ENCODE assay signal across 31 cellular contexts in genomic region chr1:90043573-90043972, GRCh38.
"Had no signal": no experiment of that assay in that cellular context is flagged by ENCODE, and none has a peak within 500 bp of the region (broad histone marks: within the 10 kb centered on the region; RNA-seq: fewer than 3 reads in every experiment).

No MANE protein-coding gene starts in this region.

- H3K27me3 ChIP-seq: neural progenitor cell, ovary, spleen, suprapubic skin, testis, tibial artery, transverse colon, upper lobe of right lung, uterus had no signal

- H3K4me1 Mint-ChIP-seq: natural killer cell; stimulated activated memory B cell treated with anti-CD40 and anti-IgM and Interleukin-4, amounts not matched to agents 10 μg/mL and 1 μg/mL and 100 μg/mL, for 72 hours had no signal

- H3K27me3 Mint-ChIP-seq: stimulated activated memory B cell treated with anti-CD40 and anti-IgM and Interleukin-4, amounts not matched to agents 10 μg/mL and 1 μg/mL and 100 μg/mL, for 72 hours had no signal

- H3K9ac ChIP-seq: neural progenitor cell, parathyroid adenoma had no signal

- H3K36me3 Mint-ChIP-seq: natural killer cell; neural progenitor cell; stimulated activated memory B cell treated with anti-CD40 and anti-IgM and Interleukin-4, amounts not matched to agents 10 μg/mL and 1 μg/mL and 100 μg/mL, for 72 hours; type B pancreatic cell had no signal

- H3K4me1 ChIP-seq: neural progenitor cell, parathyroid adenoma, psoas muscle, spleen, suprapubic skin, testis, tibial artery, transverse colon, upper lobe of right lung, uterus had no signal

- H3K4me3 Mint-ChIP-seq: natural killer cell; nephron; neural progenitor cell; stimulated activated memory B cell treated with anti-CD40 and anti-IgM and Interleukin-4, amounts not matched to agents 10 μg/mL and 1 μg/mL and 100 μg/mL, for 72 hours; stimulated activated naive CD8-positive, alpha-beta T cell treated with anti-CD3 and anti-CD28 coated beads, Interleukin-15, amount 100 ng/mL, for 72 hours; type B pancreatic cell had no signal

- H3K27ac ChIP-seq: neural progenitor cell, ovary, parathyroid adenoma, psoas muscle, skin epidermis, spleen, suprapubic skin, testis, tibial artery, transverse colon, upper lobe of right lung, uterus had no signal

- H3K36me3 ChIP-seq: neural progenitor cell, ovary, spleen, suprapubic skin, tibial artery, transverse colon, upper lobe of right lung, uterus had no signal

- H3K9me3 Mint-ChIP-seq: natural killer cell; nephron; neural progenitor cell; stimulated activated memory B cell treated with anti-CD40 and anti-IgM and Interleukin-4, amounts not matched to agents 10 μg/mL and 1 μg/mL and 100 μg/mL, for 72 hours; stimulated activated naive CD8-positive, alpha-beta T cell treated with anti-CD3 and anti-CD28 coated beads, Interleukin-15, amount 100 ng/mL, for 72 hours; type B pancreatic cell had no signal

- H3K27ac Mint-ChIP-seq: natural killer cell; nephron; neural progenitor cell; progenitor cell of endocrine pancreas; stimulated activated memory B cell treated with anti-CD40 and anti-IgM and Interleukin-4, amounts not matched to agents 10 μg/mL and 1 μg/mL and 100 μg/mL, for 72 hours; stimulated activated naive CD8-positive, alpha-beta T cell treated with anti-CD3 and anti-CD28 coated beads, Interleukin-15, amount 100 ng/mL, for 72 hours; type B pancreatic cell had no signal

- H3K4me2 ChIP-seq: neural progenitor cell, smooth muscle cell had no signal

- H3K9me3 ChIP-seq: ovary, psoas muscle, spleen, suprapubic skin, testis, tibial artery, transverse colon, upper lobe of right lung, uterus had no signal

- H3K79me2 ChIP-seq: parathyroid adenoma had no signal

- DNase-seq: natural killer cell; occipital lobe; ovary; posterior cingulate gyrus; psoas muscle; right cardiac atrium; spleen; stimulated activated CD4-positive, alpha-beta T cell treated with anti-CD3 and anti-CD28 coated beads, Interleukin-12 subunit alpha, Interleukin-12 subunit beta, amount 100 ng/mL, for 4 hours; stimulated activated CD4-positive, alpha-beta T cell treated with anti-CD3 and anti-CD28 coated beads, Interleukin-1b, Interleukin-23, amount 100 ng/mL, for 48 hours; stimulated activated CD4-positive, alpha-beta T cell treated with anti-CD3 and anti-CD28 coated beads, Interleukin-4, amount 100 ng/mL, for 1 hour; stimulated activated CD4-positive, alpha-beta T cell treated with anti-CD3 and anti-CD28 coated beads, Interleukin-4, amount 100 ng/mL, for 4 hours; stimulated activated CD8-positive, alpha-beta memory T cell treated with anti-CD3 and anti-CD28 coated beads, Interleukin-4, amount 100 ng/mL, for 48 hours; stimulated activated naive CD4-positive, alpha-beta T cell; stimulated activated naive CD8-positive, alpha-beta T cell treated with anti-CD3 and anti-CD28 coated beads, Interleukin-15, amount 100 ng/mL, for 72 hours; stimulated activated naive CD8-positive, alpha-beta T cell treated with anti-CD3 and anti-CD28 coated beads, Interleukin-15, Interleukin-2, amounts not matched to agents 100 U/mL and 50 U/mL, for 24 hours; substantia nigra; testis; tibial artery; transverse colon; upper lobe of right lung; uterus had no signal

- H2AFZ ChIP-seq: neural progenitor cell, parathyroid adenoma had no signal

- H3K4me3 ChIP-seq: neural progenitor cell, ovary, psoas muscle, skin epidermis, smooth muscle cell, spleen, suprapubic skin, testis, tibial artery, transverse colon, upper lobe of right lung, uterus had no signal

- ATAC-seq: natural killer cell; psoas muscle; right cardiac atrium; sciatic nerve; stimulated activated memory B cell treated with anti-CD40 and anti-IgM and Interleukin-4, amounts not matched to agents 10 μg/mL and 1 μg/mL and 100 μg/mL, for 72 hours; stimulated activated naive CD8-positive, alpha-beta T cell treated with anti-CD3 and anti-CD28 coated beads, Interleukin-15, amount 100 ng/mL, for 72 hours; stimulated activated naive CD8-positive, alpha-beta T cell treated with anti-CD3 and anti-CD28 coated beads, Interleukin-15, Interleukin-2, amounts not matched to agents 100 U/mL and 50 U/mL, for 24 hours; upper lobe of right lung had no signal
